Comparison of ENCODE assay signal across 7 cellular contexts in genomic region chr11:87290304-87290922, GRCh38.
DNase-seq lines count a peak whose midpoint lies in the region; ATAC-seq, FAIRE-seq and TF ChIP-seq lines count a peak whose summit lies in the region.

No MANE protein-coding gene starts in this region.

- H3K9ac ChIP-seq in Karpas-422 (ENCODE audit: low read length) = peak overlapping the region; percentile 22
- no peak overlapping the region for H3K9ac ChIP-seq in neural progenitor cell

- no peaks in the 10 kb centered on the region for H3F3A ChIP-seq in neural progenitor cell (ENCODE audit: low read depth)

- H3K9me3 ChIP-seq in Karpas-422 (ENCODE audit: low read length) (no peaks in the 10 kb centered on the region), esophagus squamous epithelium (no peaks in the 10 kb centered on the region), neural progenitor cell (ENCODE audit: low read depth) (no peaks in the 10 kb centered on the region)

- H3K79me2 ChIP-seq in Karpas-422 (ENCODE audit: low read length) (peaks cover 23% of the 10 kb centered on the region), neural progenitor cell (ENCODE audit: low read depth) (no peaks in the 10 kb centered on the region)

- H3K9me3 Mint-ChIP-seq in neural progenitor cell = peaks cover 4% of the 10 kb centered on the region

- H3K4me1 ChIP-seq in Karpas-422 (ENCODE audit: low read length) (peaks cover 53% of the 10 kb centered on the region), esophagus squamous epithelium (no peaks in the 10 kb centered on the region), neural progenitor cell (peaks cover 4% of the 10 kb centered on the region)

- FAIRE-seq in RCC 7860 (lab: Jason Lieb, UNC) = peak; percentile 76

- no peak for DNase-seq in GM06990 (ENCODE audit: extremely low read depth, insufficient read length)
- DNase-seq in Karpas-422 = peak; percentile 97
- DNase-seq in RCC 7860 (ENCODE audit: low spot score) = peak; percentile 30
- no peak for DNase-seq in esophagus squamous epithelium (lab: John Stamatoyannopoulos, UW)
- peak; percentile 76 for DNase-seq in neural progenitor cell (ENCODE audit: low spot score)
- no peak for DNase-seq in islet precursor cell

- ATAC-seq in HG03139 (IDR thresholded peaks at IDR 0.05; ENCODE audit: unreplicated experiment) = no peak

- TF ChIP-seq CTCF in GM06990 (IDR thresholded peaks at IDR 0.05; ENCODE audit: insufficient read depth, low read length, poor library complexity, severe bottlenecking) = peak; percentile 47
- peak; percentile 17 to 70 (median 58) for TF ChIP-seq CTCF in esophagus squamous epithelium (IDR thresholded peaks at IDR 0.05)
- TF ChIP-seq CTCF in neural progenitor cell (IDR thresholded peaks at IDR 0.05) = peak; percentile 83

- H2AFZ ChIP-seq in Karpas-422 (ENCODE audit: low read length) (no peak overlapping the region), neural progenitor cell (replicated peaks) (no peak overlapping the region)

- no peaks in the 10 kb centered on the region for H3K9me2 ChIP-seq in Karpas-422 (replicated peaks; ENCODE audit: insufficient read depth, low read length)

- WGBS in esophagus squamous epithelium, 2 donors = 5 to 13% methylated on average over 3 of the region's 3 CpGs

- peaks cover 2% of the 10 kb centered on the region for H3K27me3 Mint-ChIP-seq in neural progenitor cell (ENCODE audit: insufficient read depth, low read depth)

- no peak overlapping the region for H3K4me3 Mint-ChIP-seq in neural progenitor cell

- peak overlapping the region; percentile 44 for H3K4me2 ChIP-seq in Karpas-422 (ENCODE audit: low read depth, low read length, poor library complexity, severe bottlenecking)
- H3K4me2 ChIP-seq in neural progenitor cell = no peak overlapping the region

- H3K27ac ChIP-seq in Karpas-422 (ENCODE audit: low read length) (peak overlapping the region; percentile 96), esophagus squamous epithelium (no peak overlapping the region), neural progenitor cell (no peak overlapping the region)

- H3K36me3 Mint-ChIP-seq in neural progenitor cell = peaks cover 3% of the 10 kb centered on the region

- H3K4me3 ChIP-seq in GM06990 (replicated peaks; ENCODE audit: low read depth, low read length) (no peak overlapping the region), Karpas-422 (ENCODE audit: low read length) (no peak overlapping the region; the same call in 1 of the 2 replicates), esophagus squamous epithelium (no peak overlapping the region), neural progenitor cell (no peak overlapping the region)

- peaks cover 18% of the 10 kb centered on the region for H3K4me1 Mint-ChIP-seq in neural progenitor cell

- H3K36me3 ChIP-seq in GM06990 (ENCODE audit: control insufficient read depth, insufficient read depth, low read length) = no peaks in the 10 kb centered on the region
- no peaks in the 10 kb centered on the region for H3K36me3 ChIP-seq in Karpas-422 (ENCODE audit: insufficient read depth, low read length)
- H3K36me3 ChIP-seq in esophagus squamous epithelium = no peaks in the 10 kb centered on the region
- H3K36me3 ChIP-seq in neural progenitor cell = no peaks in the 10 kb centered on the region

- TF ChIP-seq POLR2A in esophagus squamous epithelium (IDR thresholded peaks at IDR 0.05) = no peak

- H4K20me1 ChIP-seq in Karpas-422 (ENCODE audit: insufficient read depth, low read depth, low read length) = no peaks in the 10 kb centered on the region
- H4K20me1 ChIP-seq in neural progenitor cell (ENCODE audit: low read depth) = no peaks in the 10 kb centered on the region

- H3K27me3 ChIP-seq in GM06990 (replicated peaks; ENCODE audit: control insufficient read depth, insufficient read depth, low read length) (no peaks in the 10 kb centered on the region), Karpas-422 (ENCODE audit: low read length) (no peaks in the 10 kb centered on the region), esophagus squamous epithelium (no peaks in the 10 kb centered on the region), neural progenitor cell (no peaks in the 10 kb centered on the region)

- no peak overlapping the region for H3K27ac Mint-ChIP-seq in neural progenitor cell

- intact Hi-C loops in esophagus squamous epithelium (cut with DNase I) = loop anchor here (10.0 kb wide), 1 partner anchor 426 kb away; no protein-coding TSS in a partner anchor

Comparison
In these comparisons a context has a peak if more than half of its experiments do, and no peak if none do; other contexts are left out.
1. DNase-seq: peak in Karpas-422 (single experiment), RCC 7860 (single experiment) and neural progenitor cell (single experiment); none in GM06990 (single experiment), esophagus squamous epithelium (single experiment) and islet precursor cell (single experiment).
2. Peak in every context shown above with its lines, with median percentiles within 50 percentile points of each other: CTCF ChIP-seq.